ENCODE assay signal across 14 cellular contexts in the genomic region with DNA sequence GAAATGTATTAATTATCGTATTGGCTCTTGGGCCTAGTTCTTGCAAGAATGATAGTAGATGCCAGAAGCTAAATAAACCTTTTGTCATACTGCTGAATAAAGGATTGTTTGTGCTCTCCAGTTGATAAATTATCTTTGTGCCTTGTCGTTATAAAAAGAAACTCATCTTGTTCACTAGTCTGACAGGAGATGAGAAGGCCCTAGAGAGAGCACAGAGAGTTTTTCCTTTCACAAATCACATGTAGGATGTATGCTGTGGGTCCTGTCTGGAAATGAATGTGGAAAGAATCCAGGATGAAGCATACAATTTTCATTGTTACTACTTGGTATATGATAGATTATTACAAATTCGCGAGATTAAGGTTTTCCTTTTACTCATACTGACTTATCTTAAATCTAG.
DNase-seq lines count a peak whose midpoint lies in the region; ATAC-seq, FAIRE-seq and TF ChIP-seq lines count a peak whose summit lies in the region.
"Had no signal": no experiment of that assay in that cellular context is flagged by ENCODE, and none has a peak within 500 bp of the region (broad histone marks: within the 10 kb centered on the region; RNA-seq: fewer than 3 reads in every experiment).

No MANE protein-coding gene starts in this region.

- H3K27me3 ChIP-seq in right atrium auricular region = no peaks in the 10 kb centered on the region

- no peaks in the 10 kb centered on the region for H3K4me1 ChIP-seq in right atrium auricular region
- H3K4me1 ChIP-seq: Caco-2 had no signal

- intact Hi-C loops in left ventricle myocardium superior (cut with micrococcal nuclease) = no loop called here

- FAIRE-seq in GM12891 (lab: Jason Lieb, UNC) = no peak

- no peaks in the 10 kb centered on the region for H3K36me3 ChIP-seq in right atrium auricular region

- TF ChIP-seq POLR2A in GM12891 (IDR thresholded peaks at IDR 0.05; ENCODE audit: low read depth, low read length) = no peak

- peak; percentile 76 for ATAC-seq in left ventricle myocardium superior
- ATAC-seq: CD8-positive, alpha-beta T cell had no signal

- H3K27ac ChIP-seq in right atrium auricular region = no peak overlapping the region
- H3K27ac ChIP-seq: 22Rv1 had no signal

- no peaks in the 10 kb centered on the region for H3K9me3 ChIP-seq in right atrium auricular region
- H3K9me3 ChIP-seq: Caco-2 had no signal

- peak; percentile 53 for DNase-seq in NCI-H1105 treated with DMSO at 0.1 percent for 48 hours (lab: John Stamatoyannopoulos, UW)
- no peak for DNase-seq in NCI-H1105 (lab: John Stamatoyannopoulos, UW)
- no peak for DNase-seq in left ventricle myocardium superior
- no peak for DNase-seq in right atrium auricular region (ENCODE audit: low spot score)
- peak; percentile 22 for DNase-seq in midbrain (lab: John Stamatoyannopoulos, UW)
- DNase-seq in superior temporal gyrus (ENCODE audit: extremely low spot score) = peak; percentile 37
- no peak for DNase-seq in GM12891 (ENCODE audit: insufficient read length, low spot score)
- no peak for DNase-seq in OCI-M2 (lab: John Stamatoyannopoulos, UW; ENCODE audit: unreplicated experiment)
- DNase-seq: Caco-2; CD8-positive, alpha-beta T cell; DMS53; GF-D8; H7 had no signal

- H3K4me3 ChIP-seq in right atrium auricular region = no peak overlapping the region

- no peak for TF ChIP-seq CTCF in right atrium auricular region (IDR thresholded peaks at IDR 0.05)

TF ChIP-seq in GM12891, 5 proteins besides CTCF, POLR2A, EP300 and RAD21:
- TF ChIP-seq SPI1 (IDR thresholded peaks at IDR 0.05; ENCODE audit: low read depth, low read length) (no peak), TAF1 (IDR thresholded peaks at IDR 0.05; ENCODE audit: low read depth, low read length) (no peak), POLR2AphosphoS5 (IDR thresholded peaks at IDR 0.05; ENCODE audit: low read depth, low read length) (no peak), PAX5 (IDR thresholded peaks at IDR 0.05; ENCODE audit: insufficient read depth, low read length, severe bottlenecking) (no peak), POU2F2 (IDR thresholded peaks at IDR 0.05; ENCODE audit: low read depth, low read length) (no peak)

Comparison
In these comparisons a context has a peak if more than half of its experiments do, and no peak if none do; other contexts are left out.
1. DNase-seq: peak in NCI-H1105 treated with DMSO at 0.1 percent for 48 hours (single experiment), midbrain (single experiment) and superior temporal gyrus (single experiment); none in NCI-H1105 (single experiment), left ventricle myocardium superior (single experiment), right atrium auricular region (single experiment), GM12891 (single experiment) and OCI-M2 (single experiment).